In genomic region chr15:65285291-65286068, GRCh38 we compare ENCODE assay signal across 9 cellular contexts. TPM values are rescaled to one million over a fixed set of nuclear protein-coding genes. Genes with fewer than 3 reads are reported as not detected.
DNase-seq lines count a peak whose midpoint lies in the region; ATAC-seq lines count a peak whose summit lies in the region.
"Had no signal": no experiment of that assay in that cellular context is flagged by ENCODE, and none has a peak within 500 bp of the region (broad histone marks: within the 10 kb centered on the region; RNA-seq: fewer than 3 reads in every experiment).

No MANE protein-coding gene starts in this region.

- peak overlapping the region; percentile 38 for H3K27ac Mint-ChIP-seq in T-helper 1 cell treated with Interleukin-12 subunit alpha and Interleukin-12 subunit beta and Interleukin-4 antibody, amounts not matched to agents 30 μg/mL and 1 μg/mL, for 36 hours
- H3K27ac Mint-ChIP-seq in activated naive CD4-positive, alpha-beta T cell treated with anti-CD3 and anti-CD28 coated beads, Interleukin-2, amount 50 U/mL, for 72 hours, result peak overlapping the region; percentile 67 to 84

- peak overlapping the region; percentile 83 for H3K4me3 Mint-ChIP-seq in T-helper 1 cell treated with Interleukin-12 subunit alpha and Interleukin-12 subunit beta and Interleukin-4 antibody, amounts not matched to agents 30 μg/mL and 1 μg/mL, for 36 hours

- DNase-seq in T-helper 1 cell (no peak), iris pigment epithelial cell (ENCODE audit: low read depth) (peak; percentile 46), cerebellar cortex (ENCODE audit: low spot score) (no peak), SHP77 treated with DMSO at 0.1 percent for 48 hours (lab: John Stamatoyannopoulos, UW) (no peak)
- no peak for DNase-seq in activated naive CD4-positive, alpha-beta T cell treated with anti-CD3 and anti-CD28 coated beads, Interleukin-2, amount 50 U/mL, for 72 hours (ENCODE audit: low spot score in 2 of 2)

- H3K27me3 Mint-ChIP-seq in T-helper 1 cell treated with Interleukin-12 subunit alpha and Interleukin-12 subunit beta and Interleukin-4 antibody, amounts not matched to agents 30 μg/mL and 1 μg/mL, for 36 hours (ENCODE audit: low read depth), result no peaks in the 10 kb centered on the region

- peaks cover 23% of the 10 kb centered on the region for H3K4me1 Mint-ChIP-seq in T-helper 1 cell treated with Interleukin-12 subunit alpha and Interleukin-12 subunit beta and Interleukin-4 antibody, amounts not matched to agents 30 μg/mL and 1 μg/mL, for 36 hours (ENCODE audit: low read depth)

- ATAC-seq in activated naive CD4-positive, alpha-beta T cell treated with anti-CD3 and anti-CD28 coated beads, Interleukin-2, amount 50 U/mL, for 72 hours, result no peak
- ATAC-seq in GM21717 (IDR thresholded peaks at IDR 0.05; ENCODE audit: unreplicated experiment), result no peak

- H3K9me3 Mint-ChIP-seq in T-helper 1 cell treated with Interleukin-12 subunit alpha and Interleukin-12 subunit beta and Interleukin-4 antibody, amounts not matched to agents 30 μg/mL and 1 μg/mL, for 36 hours, result no peaks in the 10 kb centered on the region
- H3K9me3 Mint-ChIP-seq in activated naive CD4-positive, alpha-beta T cell treated with anti-CD3 and anti-CD28 coated beads, Interleukin-2, amount 50 U/mL, for 72 hours, result no peaks in the 10 kb centered on the region

- peaks cover 9% of the 10 kb centered on the region for H3K36me3 Mint-ChIP-seq in T-helper 1 cell treated with Interleukin-12 subunit alpha and Interleukin-12 subunit beta and Interleukin-4 antibody, amounts not matched to agents 30 μg/mL and 1 μg/mL, for 36 hours (ENCODE audit: low read depth)
- peaks cover 5 to 6% of the 10 kb centered on the region in 2 donors for H3K36me3 Mint-ChIP-seq in activated naive CD4-positive, alpha-beta T cell treated with anti-CD3 and anti-CD28 coated beads, Interleukin-2, amount 50 U/mL, for 72 hours

- peak overlapping the region; percentile 74 for H3K27ac ChIP-seq in temporal lobe (ENCODE audit: low read depth, low read length)

RNA-seq across cellular contexts. Expression of gene PARP16, which starts 1.2 kb away (rescaled TPM):
- 10 to 100 TPM; 12.1 to 24.7 TPM for total RNA-seq in activated naive CD4-positive, alpha-beta T cell treated with anti-CD3 and anti-CD28 coated beads, Interleukin-2, amount 50 U/mL, for 72 hours
- 6.6 TPM for total RNA-seq in temporal lobe

RNA-seq across cellular contexts. Expression of gene RNU5A-1, which starts 10.4 kb away (rescaled TPM):
- not detected for total RNA-seq in activated naive CD4-positive, alpha-beta T cell treated with anti-CD3 and anti-CD28 coated beads, Interleukin-2, amount 50 U/mL, for 72 hours
- not detected for total RNA-seq in temporal lobe
- total RNA-seq: NCI-H460 had no signal

RNA-seq across cellular contexts. Expression of gene RNU5B-1, which starts 19.0 kb away (rescaled TPM):
- not detected for total RNA-seq in activated naive CD4-positive, alpha-beta T cell treated with anti-CD3 and anti-CD28 coated beads, Interleukin-2, amount 50 U/mL, for 72 hours
- under 0.01 TPM for total RNA-seq in temporal lobe
- total RNA-seq: NCI-H460 had no signal
